ENCODE assay signal across 19 cellular contexts in the genomic region with DNA sequence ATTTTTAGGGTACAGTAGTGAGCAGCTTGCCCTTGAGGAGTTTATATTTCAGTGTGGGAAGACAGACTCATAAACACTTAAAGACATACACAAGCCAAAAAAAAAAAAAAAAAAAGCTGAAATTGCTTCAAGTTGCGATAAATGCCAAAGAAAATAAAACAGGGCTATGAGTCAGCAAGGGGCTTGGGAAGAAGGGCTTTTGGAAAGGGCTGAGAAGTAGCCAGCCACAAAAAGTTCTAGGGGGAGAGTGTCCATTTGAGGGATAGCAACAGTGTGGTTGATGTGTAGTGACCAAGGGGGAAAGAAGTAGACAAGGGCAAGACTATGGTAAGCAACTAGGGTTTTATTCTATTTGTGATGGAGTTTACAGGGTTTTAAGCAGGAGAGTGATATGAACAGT.
DNase-seq lines count a peak whose midpoint lies in the region; ATAC-seq and TF ChIP-seq lines count a peak whose summit lies in the region.
"Had no signal": no experiment of that assay in that cellular context is flagged by ENCODE, and none has a peak within 500 bp of the region (broad histone marks: within the 10 kb centered on the region; RNA-seq: fewer than 3 reads in every experiment).

No MANE protein-coding gene starts in this region.

- peak; percentile 15 for DNase-seq in astrocyte of the cerebellum (ENCODE audit: low read depth)
- DNase-seq in fibroblast of pulmonary artery (ENCODE audit: low read depth) = peak; percentile 55
- no peak for DNase-seq in smooth muscle cell (lab: John Stamatoyannopoulos, UW; ENCODE audit: unreplicated experiment)
- DNase-seq in cerebellar nuclear complex (lab: John Stamatoyannopoulos, UW) = no peak
- DNase-seq in heart right ventricle = no peak
- DNase-seq in effector CD4-positive, alpha-beta T cell = no peak
- DNase-seq: activated CD4-positive, alpha-beta T cell treated with anti-CD3 and anti-CD28 coated beads for 4 hours; activated naive CD4-positive, alpha-beta T cell treated with anti-CD3 and anti-CD28 coated beads for 36 hours; amygdala; CD4-positive, alpha-beta T cell; NCI-H187 treated with DMSO at 0.1 percent for 48 hours; posterior cingulate gyrus; T-helper 1 cell; transverse colon had no signal

- H3K36me3 ChIP-seq in HUES48 (ENCODE audit: control insufficient read depth, insufficient read depth, low read length) = no peaks in the 10 kb centered on the region
- no peaks in the 10 kb centered on the region for H3K36me3 ChIP-seq in smooth muscle cell (ENCODE audit: low read depth)
- no peaks in the 10 kb centered on the region for H3K36me3 ChIP-seq in heart right ventricle
- H3K36me3 ChIP-seq: transverse colon had no signal

- H3K9me3 ChIP-seq in HUES48 (ENCODE audit: control insufficient read depth, insufficient read depth, low read length) (no peaks in the 10 kb centered on the region), smooth muscle cell (replicated peaks; ENCODE audit: low read depth) (no peaks in the 10 kb centered on the region), heart right ventricle (no peaks in the 10 kb centered on the region)
- H3K9me3 ChIP-seq: transverse colon had no signal

- ATAC-seq in heart right ventricle = no peak
- ATAC-seq: GM23338 had no signal

- H3K4me1 ChIP-seq in HUES48 (ENCODE audit: control insufficient read depth, insufficient read depth, low read length) = peaks cover 10% of the 10 kb centered on the region; the same call in 1 of the 2 replicates
- peaks cover 3% of the 10 kb centered on the region for H3K4me1 ChIP-seq in smooth muscle cell (ENCODE audit: low read depth)
- peaks cover 0 to 4% (median 0%) of the 10 kb centered on the region in 9 donors for H3K4me1 ChIP-seq in heart right ventricle

- no peaks in the 10 kb centered on the region for H3F3A ChIP-seq in smooth muscle cell (ENCODE audit: low read depth)

- no peak overlapping the region for H2AFZ ChIP-seq in smooth muscle cell (ENCODE audit: low read depth)

- no peak overlapping the region for H3K4me2 ChIP-seq in smooth muscle cell
- H3K4me2 ChIP-seq: GM23338, KMS-11 had no signal

- no peak for TF ChIP-seq CTCF in astrocyte of the cerebellum (IDR thresholded peaks at IDR 0.05; ENCODE audit: low read depth, low read length, missing control alignments)
- TF ChIP-seq CTCF in fibroblast of pulmonary artery (IDR thresholded peaks at IDR 0.05; ENCODE audit: low read length, missing control alignments) = no peak
- TF ChIP-seq CTCF in smooth muscle cell (IDR thresholded peaks at IDR 0.05; ENCODE audit: borderline replicate concordance, insufficient read depth, poor library complexity, severe bottlenecking) = no peak
- TF ChIP-seq CTCF in heart right ventricle (IDR thresholded peaks at IDR 0.05) = no peak

- H3K4me3 ChIP-seq in HUES48 (ENCODE audit: low read depth, low read length) (no peak overlapping the region), astrocyte of the cerebellum (ENCODE audit: low read depth, low read length) (no peak overlapping the region), fibroblast of pulmonary artery (replicated peaks; ENCODE audit: low read depth, low read length) (no peak overlapping the region), smooth muscle cell (no peak overlapping the region), heart right ventricle (no peak overlapping the region)
- H3K4me3 ChIP-seq: GM23338, lung, transverse colon had no signal

- in situ Hi-C loops in astrocyte of the cerebellum (cut with HindIII; ENCODE audit: low sequenced_read_pairs) = no loop called here

- intact Hi-C loops in heart right ventricle (cut with DNase I) = no loop called here

- H3K27ac ChIP-seq in HUES48 (ENCODE audit: low read depth, low read length) (peak overlapping the region; percentile 70), smooth muscle cell (ENCODE audit: low read depth) (peak overlapping the region; percentile 75), heart right ventricle (no peak overlapping the region)
- H3K27ac ChIP-seq: epithelial cell of prostate, KMS-11, transverse colon had no signal

- WGBS in smooth muscle cell (ENCODE audit: low lambda C conversion rate) = 43% methylated on average over 1 of the region's 1 CpG
- WGBS in heart right ventricle, 2 donors = 94 to 100% methylated on average over 1 of the region's 1 CpG

- H4K20me1 ChIP-seq in smooth muscle cell (ENCODE audit: low read depth) = no peaks in the 10 kb centered on the region

- H3K27me3 ChIP-seq in HUES48 (ENCODE audit: control insufficient read depth, insufficient read depth, low read length) = no peaks in the 10 kb centered on the region
- H3K27me3 ChIP-seq in smooth muscle cell (ENCODE audit: low read depth) = no peaks in the 10 kb centered on the region
- no peaks in the 10 kb centered on the region for H3K27me3 ChIP-seq in heart right ventricle
- H3K27me3 ChIP-seq: transverse colon had no signal

- no peak overlapping the region for H3K9ac ChIP-seq in HUES48 (ENCODE audit: low read depth, low read length)
- no peak overlapping the region for H3K9ac ChIP-seq in smooth muscle cell (ENCODE audit: low read depth)
- H3K9ac ChIP-seq: KMS-11 had no signal

- H3K79me2 ChIP-seq in smooth muscle cell (ENCODE audit: low read depth) = no peaks in the 10 kb centered on the region

Comparison
In these comparisons a context has a peak if more than half of its experiments do, and no peak if none do; other contexts are left out.
1. H3K27ac ChIP-seq: peak in HUES48 (single experiment) and smooth muscle cell (single experiment); none in heart right ventricle (0 of 10).
2. DNase-seq: peak in astrocyte of the cerebellum (single experiment) and fibroblast of pulmonary artery (single experiment); none in smooth muscle cell (single experiment), cerebellar nuclear complex (0 of 2), heart right ventricle (0 of 2) and effector CD4-positive, alpha-beta T cell (single experiment).